8 cellular contexts compared by ENCODE assay signal in the genomic region with DNA sequence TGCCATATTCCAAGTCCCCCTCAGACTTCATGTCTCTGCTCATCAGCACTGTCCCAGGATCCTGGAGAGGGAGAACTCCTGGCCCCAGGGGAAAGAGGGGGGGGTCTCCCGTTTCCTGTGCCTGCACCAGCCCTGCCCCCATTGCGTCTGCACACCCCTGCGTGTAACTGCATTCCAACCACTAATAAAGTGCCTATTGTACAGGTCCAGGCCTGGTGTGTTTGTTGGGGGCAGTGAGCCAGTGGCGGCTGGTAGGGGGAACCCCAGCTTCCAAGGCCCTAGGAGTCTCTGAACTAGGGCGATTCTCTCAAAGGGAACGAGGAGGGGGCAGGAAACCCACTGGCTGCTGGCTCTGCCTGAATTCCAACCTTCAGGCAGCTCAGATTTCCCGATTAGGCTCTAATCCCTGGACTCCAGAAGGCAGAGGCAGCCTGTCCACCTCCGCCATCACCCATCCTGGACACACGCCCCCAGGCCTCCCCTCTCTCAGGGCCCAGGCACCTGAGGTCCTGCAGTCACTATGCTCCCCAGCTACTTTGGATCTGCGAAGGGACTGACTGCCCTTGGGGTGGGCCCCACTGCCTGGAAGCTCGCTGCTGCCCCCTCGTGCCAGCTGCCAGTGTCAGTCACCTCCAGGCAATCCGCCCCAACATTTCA. TPM values are rescaled to one million over a fixed set of nuclear protein-coding genes. Genes with fewer than 3 reads are reported as not detected.
DNase-seq lines count a peak whose midpoint lies in the region; ATAC-seq and TF ChIP-seq lines count a peak whose summit lies in the region.

No MANE protein-coding gene starts in this region.

- no peaks in the 10 kb centered on the region for H3K79me2 ChIP-seq in fibroblast of lung (ENCODE audit: control insufficient read depth, insufficient read depth, low read length)

- H3K9me3 ChIP-seq in fibroblast of lung (ENCODE audit: control insufficient read depth, insufficient read depth, low read depth, low read length) = no peaks in the 10 kb centered on the region

- ATAC-seq in stimulated activated naive CD8-positive, alpha-beta T cell treated with anti-CD3 and anti-CD28 coated beads, Interleukin-15, Interleukin-2, amounts not matched to agents 100 U/mL and 50 U/mL, for 24 hours = peak; percentile 89
- ATAC-seq in GM19463 (IDR thresholded peaks at IDR 0.05; ENCODE audit: unreplicated experiment) = no peak

- no peaks in the 10 kb centered on the region for H4K20me1 ChIP-seq in fibroblast of lung (ENCODE audit: control insufficient read depth, extremely low read depth, insufficient read depth, low read length)

- H3K27ac ChIP-seq in fibroblast of lung (ENCODE audit: insufficient read depth, low read length) = no peak overlapping the region

- H3K4me3 Mint-ChIP-seq in nephron = peak overlapping the region; percentile 48 to 65 (median 50)

- peaks cover 12% of the 10 kb centered on the region for H3K36me3 ChIP-seq in fibroblast of lung (ENCODE audit: control insufficient read depth, insufficient read depth, low read length)

- no peaks in the 10 kb centered on the region for H3K9me3 Mint-ChIP-seq in nephron

- H3K9ac ChIP-seq in fibroblast of lung (ENCODE audit: insufficient read depth, low read length) = no peak overlapping the region

- H3K4me1 ChIP-seq in fibroblast of lung (ENCODE audit: control insufficient read depth, extremely low read depth, insufficient read depth, low read length) = no peaks in the 10 kb centered on the region

- H3K27ac Mint-ChIP-seq in nephron = peak overlapping the region; percentile 91 to 99 (median 97)

- peaks cover 12% of the 10 kb centered on the region for H3K36me3 Mint-ChIP-seq in nephron (ENCODE audit: low read depth)

- TF ChIP-seq CTCF in fibroblast of lung (conservative IDR thresholded peaks at IDR 0.05 in 1 of 2, IDR thresholded peaks at IDR 0.05 in 1 of 2; ENCODE audit: low read depth in 1 of 2, low read length in 2 of 2) (peak; percentile 85 to 88), nephron (IDR thresholded peaks at IDR 0.05; ENCODE audit: unreplicated experiment in 3 of 3) (peak; percentile 78 to 86 (median 85))

- H3K27me3 ChIP-seq in fibroblast of lung (ENCODE audit: control insufficient read depth, insufficient read depth, low read length) = no peaks in the 10 kb centered on the region

- H2AFZ ChIP-seq in fibroblast of lung (ENCODE audit: low read length) = no peak overlapping the region

- H3K4me3 ChIP-seq in fibroblast of lung (replicated peaks in 1 of 4; ENCODE audit: control extremely low read depth in 1 of 4, insufficient read depth in 1 of 4, low read depth in 3 of 4, low read length in 4 of 4) = no peak overlapping the region

- DNase-seq in DMS 273 (lab: John Stamatoyannopoulos, UW; ENCODE audit: unreplicated experiment) = peak; percentile 89
- DNase-seq in KG1 (lab: John Stamatoyannopoulos, UW) = peak; percentile 40
- peak; percentile 83 for DNase-seq in RPMI8226
- DNase-seq in activated T-helper 1 cell treated with anti-CD3 and anti-CD28 coated beads, Interleukin-2, amount 50 U/mL, for 16 hours (ENCODE audit: low read depth in 1 of 2, low spot score in 1 of 2) = peak; percentile 74 to 77
- peak; percentile 57 to 72 for DNase-seq in fibroblast of lung (ENCODE audit: low read depth in 2 of 2)
- peak; percentile 91 for DNase-seq in stimulated activated naive CD8-positive, alpha-beta T cell treated with anti-CD3 and anti-CD28 coated beads, Interleukin-15, Interleukin-2, amounts not matched to agents 100 U/mL and 50 U/mL, for 24 hours

- H3K4me2 ChIP-seq in fibroblast of lung (ENCODE audit: extremely low read depth, insufficient read depth, low read length) = no peak overlapping the region

- peaks cover 43% of the 10 kb centered on the region for H3K4me1 Mint-ChIP-seq in nephron

- no peaks in the 10 kb centered on the region for H3K27me3 Mint-ChIP-seq in nephron (ENCODE audit: low read depth)

RNA-seq across cellular contexts. Expression of a gene that starts 9.7 kb away (rescaled TPM):
- 55.0 and 78.4 TPM in 2 replicates for total RNA-seq in fibroblast of lung
- 109 and 163 TPM in 2 replicates for polyA plus RNA-seq in fibroblast of lung
- polyA plus RNA-seq in fibroblast of lung (2012) = 116 and 176 TPM in 2 replicates
- polyA minus RNA-seq in fibroblast of lung (ENCODE audit: low replicate concordance) = 87.4 and 143 TPM in 2 replicates

RNA-seq across cellular contexts. Expression of a gene that starts 19.1 kb away (rescaled TPM):
- total RNA-seq in fibroblast of lung = 25.9 and 91.3 TPM in 2 replicates
- polyA plus RNA-seq in fibroblast of lung = 96.9 and 173 TPM in 2 replicates
- polyA plus RNA-seq in fibroblast of lung (2012) = 152 and 245 TPM in 2 replicates
- polyA minus RNA-seq in fibroblast of lung (ENCODE audit: low replicate concordance) = 474 and 784 TPM in 2 replicates

RNA-seq across cellular contexts. Expression of a gene that starts 56.8 kb away (rescaled TPM):
- total RNA-seq in fibroblast of lung = 27.7 and 29.1 TPM in 2 replicates
- 21.1 and 22.6 TPM in 2 replicates for polyA plus RNA-seq in fibroblast of lung
- polyA plus RNA-seq in fibroblast of lung (2012) = 33.6 and 39.4 TPM in 2 replicates
- 2.8 and 18.1 TPM in 2 replicates for polyA minus RNA-seq in fibroblast of lung (ENCODE audit: low replicate concordance)

RNA-seq across cellular contexts. Expression of a gene that starts 57.4 kb away (rescaled TPM):
- 0.17 TPM in 1 of 2 replicates, not detected in the other for total RNA-seq in fibroblast of lung
- polyA plus RNA-seq in fibroblast of lung = 0.16 and 0.45 TPM in 2 replicates
- polyA plus RNA-seq in fibroblast of lung (2012) = 0.41 and 0.85 TPM in 2 replicates
- polyA minus RNA-seq in fibroblast of lung (ENCODE audit: low replicate concordance) = not detected in 2 replicates

Comparison
In these comparisons a context has a peak if more than half of its experiments do, and no peak if none do; other contexts are left out.
1. DNase-seq: peak in every context shown above with its lines; median percentile 91 in stimulated activated naive CD8-positive, alpha-beta T cell treated with anti-CD3 and anti-CD28 coated beads, Interleukin-15, Interleukin-2, amounts not matched to agents 100 U/mL and 50 U/mL, for 24 hours; 89 in DMS 273; 83 in RPMI8226; 76 in activated T-helper 1 cell treated with anti-CD3 and anti-CD28 coated beads, Interleukin-2, amount 50 U/mL, for 16 hours; 64 in fibroblast of lung; 40 in KG1.